In the genomic region with DNA sequence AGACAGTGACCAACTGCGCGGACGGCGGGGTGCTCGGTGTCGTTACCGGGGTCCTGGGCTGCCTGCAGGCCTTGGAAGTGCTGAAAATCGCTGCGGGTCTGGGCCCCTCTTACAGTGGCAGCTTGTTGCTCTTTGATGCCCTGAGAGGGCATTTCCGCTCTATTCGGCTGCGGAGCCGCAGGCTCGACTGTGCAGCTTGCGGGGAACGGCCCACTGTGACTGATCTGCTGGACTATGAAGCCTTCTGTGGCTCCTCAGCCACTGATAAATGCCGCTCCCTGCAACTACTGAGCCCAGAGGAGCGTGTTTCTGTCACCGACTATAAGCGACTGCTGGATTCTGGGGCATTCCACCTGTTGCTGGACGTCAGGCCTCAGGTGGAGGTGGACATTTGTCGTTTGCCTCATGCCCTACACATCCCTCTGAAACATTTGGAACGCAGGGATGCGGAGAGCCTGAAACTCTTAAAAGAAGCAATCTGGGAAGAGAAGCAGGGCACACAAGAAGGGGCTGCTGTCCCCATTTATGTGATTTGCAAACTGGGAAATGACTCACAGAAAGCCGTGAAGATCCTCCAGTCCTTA, we compare ENCODE assay signal across 9 cellular contexts. TPM values are rescaled to one million over a fixed set of nuclear protein-coding genes. Genes with fewer than 3 reads are reported as not detected.
DNase-seq lines count a peak whose midpoint lies in the region; ATAC-seq and TF ChIP-seq lines count a peak whose summit lies in the region.
"Had no signal": no experiment of that assay in that cellular context is flagged by ENCODE, and none has a peak within 500 bp of the region (broad histone marks: within the 10 kb centered on the region; RNA-seq: fewer than 3 reads in every experiment).

No MANE protein-coding gene starts in this region.

- H3K9me3 Mint-ChIP-seq in activated CD8-positive, alpha-beta T cell treated with anti-CD3 and anti-CD28 coated beads, Interleukin-2, amount 10 ng/mL, durations not matched to agents 7 days and 5 days (ENCODE audit: insufficient read depth), result no peaks in the 10 kb centered on the region

- H3K36me3 Mint-ChIP-seq in activated CD8-positive, alpha-beta T cell treated with anti-CD3 and anti-CD28 coated beads, Interleukin-2, amount 10 ng/mL, durations not matched to agents 7 days and 5 days (ENCODE audit: low read depth), result peaks cover 28% of the 10 kb centered on the region

- TF ChIP-seq POLR2A in spleen (IDR thresholded peaks at IDR 0.05), result no peak

- H3K4me3 Mint-ChIP-seq in activated CD8-positive, alpha-beta T cell treated with anti-CD3 and anti-CD28 coated beads, Interleukin-2, amount 10 ng/mL, durations not matched to agents 7 days and 5 days, result peak overlapping the region; percentile 93

- H3K9ac ChIP-seq in iPS-18a (ENCODE audit: low read length), result peak overlapping the region; percentile 94

- no peak for ATAC-seq in activated CD8-positive, alpha-beta T cell treated with anti-CD3 and anti-CD28 coated beads, Interleukin-2, amount 10 ng/mL, durations not matched to agents 7 days and 5 days
- no peak for ATAC-seq in GM21423 (IDR thresholded peaks at IDR 0.05; ENCODE audit: unreplicated experiment)

- peak overlapping the region; percentile 99 for H3K27ac Mint-ChIP-seq in activated CD8-positive, alpha-beta T cell treated with anti-CD3 and anti-CD28 coated beads, Interleukin-2, amount 10 ng/mL, durations not matched to agents 7 days and 5 days

- POLR2A ChIA-PET in activated CD8-positive, alpha-beta T cell treated with anti-CD3 and anti-CD28 coated beads, Interleukin-2, amount 10 ng/mL, durations not matched to agents 7 days and 5 days (lab: Charles Lee), result interaction anchor here (2.3 kb wide), 1 partner anchor 169 kb away, joined by 22 read pairs; no protein-coding TSS in a partner anchor

- H3K27me3 ChIP-seq in iPS-18a (ENCODE audit: control insufficient read depth, insufficient read depth, low read length), result no peaks in the 10 kb centered on the region
- H3K27me3 ChIP-seq in spleen (replicated peaks in 1 of 7), result no peaks in the 10 kb centered on the region

- DNase-seq in HFF-Myc (ENCODE audit: extremely low read depth, low read depth) (no peak), spleen (peak; percentile 84), NCI-H2196 (lab: John Stamatoyannopoulos, UW; ENCODE audit: unreplicated experiment) (no peak)
- DNase-seq in activated CD8-positive, alpha-beta T cell treated with anti-CD3 and anti-CD28 coated beads, Interleukin-2, amount 10 ng/mL, durations not matched to agents 7 days and 5 days, result no peak
- no peak for DNase-seq in effector CD4-positive, alpha-beta T cell
- no peak for DNase-seq in stimulated activated CD4-positive, alpha-beta T cell treated with anti-CD3 and anti-CD28 coated beads, Interleukin-1b, Interleukin-23, amount 100 ng/mL, for 48 hours
- DNase-seq: occipital lobe had no signal

- no peaks in the 10 kb centered on the region for H3K9me3 ChIP-seq in iPS-18a (ENCODE audit: control insufficient read depth, low read depth, low read length)
- H3K9me3 ChIP-seq in spleen, result no peaks in the 10 kb centered on the region

- H3K4me3 ChIP-seq in HFF-Myc (replicated peaks; ENCODE audit: low read depth, low read length) (peak overlapping the region; percentile 99), iPS-18a (ENCODE audit: low read length) (peak overlapping the region; percentile 93), spleen (peak overlapping the region; percentile 85 to 100 (median 98))

- TF ChIP-seq CTCF in HFF-Myc (IDR thresholded peaks at IDR 0.05; ENCODE audit: low read depth, low read length, missing control alignments) (no peak), spleen (IDR thresholded peaks at IDR 0.05 in 8 of 11, conservative IDR thresholded peaks at IDR 0.05 in 3 of 11) (no peak)

- H3K4me1 Mint-ChIP-seq in activated CD8-positive, alpha-beta T cell treated with anti-CD3 and anti-CD28 coated beads, Interleukin-2, amount 10 ng/mL, durations not matched to agents 7 days and 5 days (ENCODE audit: low read depth), result peaks cover 42% of the 10 kb centered on the region

- H3K4me1 ChIP-seq in iPS-18a (ENCODE audit: control insufficient read depth, low read depth, low read length) (peaks cover 16% of the 10 kb centered on the region), spleen (peaks cover 43 to 72% (median 58%) of the 10 kb centered on the region in 6 donors)

- CTCF ChIA-PET in activated CD8-positive, alpha-beta T cell treated with anti-CD3 and anti-CD28 coated beads, Interleukin-2, amount 10 ng/mL, durations not matched to agents 7 days and 5 days (lab: Charles Lee), result interaction anchor here (1.9 to 2.5 kb wide), 2 partner anchors 142 to 165 kb away, joined by 8 to 49 read pairs; a partner anchor contains a TSS

- H3K27ac ChIP-seq in iPS-18a (ENCODE audit: low read length) (no peak overlapping the region), spleen (peak overlapping the region in 6 of 8 donors; percentile 87 to 95 (median 94))

- H3K36me3 ChIP-seq in iPS-18a (ENCODE audit: control insufficient read depth, low read depth, low read length) (peaks cover 8% of the 10 kb centered on the region), spleen (peaks cover 0 to 34% (median 3%) of the 10 kb centered on the region in 6 donors)

- WGBS in spleen, 5 donors, result 61 to 66% (median 64%) methylated on average over 22 to 25 of the region's 25 CpGs

- no peaks in the 10 kb centered on the region for H3K27me3 Mint-ChIP-seq in activated CD8-positive, alpha-beta T cell treated with anti-CD3 and anti-CD28 coated beads, Interleukin-2, amount 10 ng/mL, durations not matched to agents 7 days and 5 days (ENCODE audit: low read depth)

- intact Hi-C loops in spleen (cut with DNase I; ENCODE audit: low total_unique reads), result no loop called here

RNA-seq across cellular contexts. Expression of a gene that starts 1.0 kb away (rescaled TPM):
- total RNA-seq in activated CD8-positive, alpha-beta T cell treated with anti-CD3 and anti-CD28 coated beads, Interleukin-2, amount 10 ng/mL, durations not matched to agents 7 days and 5 days, result 1 to 10 TPM; 4.8 to 5.7 TPM
- total RNA-seq in spleen, result 1 to 10 TPM; 3.4 to 7.0 (median 5.3) TPM
- polyA plus RNA-seq in spleen, result 1 to 10 TPM; 2.6 to 4.2 (median 3.2) TPM

RNA-seq across cellular contexts. Expression of a gene that starts 1.3 kb away (rescaled TPM):
- total RNA-seq in activated CD8-positive, alpha-beta T cell treated with anti-CD3 and anti-CD28 coated beads, Interleukin-2, amount 10 ng/mL, durations not matched to agents 7 days and 5 days, result 10 to 100 TPM; 50.6 to 53.0 TPM
- total RNA-seq in spleen, result 10 to 100 TPM; 28.1 to 62.5 (median 37.9) TPM
- 10 to 100 TPM; 40.7 to 65.0 (median 46.9) TPM for polyA plus RNA-seq in spleen

RNA-seq across cellular contexts. Expression of a gene that starts 28.4 kb away (rescaled TPM):
- total RNA-seq in activated CD8-positive, alpha-beta T cell treated with anti-CD3 and anti-CD28 coated beads, Interleukin-2, amount 10 ng/mL, durations not matched to agents 7 days and 5 days, result 10 to 100 TPM; 62.5 to 67.6 TPM
- total RNA-seq in spleen, result 10 to 100 TPM; 54.2 to 78.8 (median 67.5) TPM
- 10 to 100 TPM; 30.6 to 34.3 (median 33.4) TPM for polyA plus RNA-seq in spleen
